1 cellular context compared by ENCODE assay signal in the genomic region with DNA sequence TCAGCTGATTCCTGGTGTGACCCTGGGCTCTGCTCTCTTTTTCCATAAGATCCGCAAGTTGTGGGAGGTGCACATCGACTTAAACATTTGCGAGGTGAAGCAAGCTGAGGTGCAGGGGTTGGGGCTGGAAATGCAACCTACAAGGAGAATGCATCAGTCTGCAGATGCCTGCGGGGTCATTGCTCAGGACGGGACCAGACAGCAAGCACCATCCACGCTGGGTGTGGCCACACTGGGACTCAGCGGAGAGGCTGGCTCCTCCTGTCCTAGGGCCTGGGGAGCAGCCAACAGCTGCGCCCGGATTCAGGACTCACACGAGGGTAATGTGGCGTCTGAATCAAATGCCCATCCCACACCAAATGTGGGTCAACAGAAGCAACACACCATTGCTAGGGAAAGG.
TF ChIP-seq lines count a peak whose summit lies in the region.

No MANE protein-coding gene starts in this region.

TF ChIP-seq in HepG2, 621 proteins besides CTCF, POLR2A, EP300 and RAD21:
- TF ChIP-seq, protein P1, sequence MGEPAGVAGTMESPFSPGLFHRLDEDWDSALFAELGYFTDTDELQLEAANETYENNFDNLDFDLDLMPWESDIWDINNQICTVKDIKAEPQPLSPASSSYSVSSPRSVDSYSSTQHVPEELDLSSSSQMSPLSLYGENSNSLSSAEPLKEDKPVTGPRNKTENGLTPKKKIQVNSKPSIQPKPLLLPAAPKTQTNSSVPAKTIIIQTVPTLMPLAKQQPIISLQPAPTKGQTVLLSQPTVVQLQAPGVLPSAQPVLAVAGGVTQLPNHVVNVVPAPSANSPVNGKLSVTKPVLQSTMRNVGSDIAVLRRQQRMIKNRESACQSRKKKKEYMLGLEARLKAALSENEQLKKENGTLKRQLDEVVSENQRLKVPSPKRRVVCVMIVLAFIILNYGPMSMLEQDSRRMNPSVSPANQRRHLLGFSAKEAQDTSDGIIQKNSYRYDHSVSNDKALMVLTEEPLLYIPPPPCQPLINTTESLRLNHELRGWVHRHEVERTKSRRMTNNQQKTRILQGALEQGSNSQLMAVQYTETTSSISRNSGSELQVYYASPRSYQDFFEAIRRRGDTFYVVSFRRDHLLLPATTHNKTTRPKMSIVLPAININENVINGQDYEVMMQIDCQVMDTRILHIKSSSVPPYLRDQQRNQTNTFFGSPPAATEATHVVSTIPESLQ (CRISPR knock-in tag; conservative IDR thresholded peaks at IDR 0.05): no peak
- TF ChIP-seq KMT2B (CRISPR knock-in tag; IDR thresholded peaks at IDR 0.05): no peak
- no peak for TF ChIP-seq GABPA (IDR thresholded peaks at IDR 0.05; ENCODE audit: low read depth, low read length)
- no peak for TF ChIP-seq GABPA (CRISPR knock-in tag; IDR thresholded peaks at IDR 0.05; ENCODE audit: low read depth)
- no peak for TF ChIP-seq ZNF143 (CRISPR knock-in tag; IDR thresholded peaks at IDR 0.05)
- TF ChIP-seq YEATS4 (CRISPR knock-in tag; IDR thresholded peaks at IDR 0.05; ENCODE audit: borderline replicate concordance): no peak
- TF ChIP-seq ZNF331 (CRISPR knock-in tag; IDR thresholded peaks at IDR 0.05): no peak
- no peak for TF ChIP-seq ZNF816 (CRISPR knock-in tag; IDR thresholded peaks at IDR 0.05; ENCODE audit: borderline replicate concordance)
- no peak for TF ChIP-seq MEIS2 (CRISPR knock-in tag; IDR thresholded peaks at IDR 0.05)
- TF ChIP-seq, protein P2, sequence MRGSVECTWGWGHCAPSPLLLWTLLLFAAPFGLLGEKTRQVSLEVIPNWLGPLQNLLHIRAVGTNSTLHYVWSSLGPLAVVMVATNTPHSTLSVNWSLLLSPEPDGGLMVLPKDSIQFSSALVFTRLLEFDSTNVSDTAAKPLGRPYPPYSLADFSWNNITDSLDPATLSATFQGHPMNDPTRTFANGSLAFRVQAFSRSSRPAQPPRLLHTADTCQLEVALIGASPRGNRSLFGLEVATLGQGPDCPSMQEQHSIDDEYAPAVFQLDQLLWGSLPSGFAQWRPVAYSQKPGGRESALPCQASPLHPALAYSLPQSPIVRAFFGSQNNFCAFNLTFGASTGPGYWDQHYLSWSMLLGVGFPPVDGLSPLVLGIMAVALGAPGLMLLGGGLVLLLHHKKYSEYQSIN (CRISPR knock-in tag; IDR thresholded peaks at IDR 0.05; ENCODE audit: borderline replicate concordance): no peak
- no peak for TF ChIP-seq KLF9 (CRISPR knock-in tag; IDR thresholded peaks at IDR 0.05; ENCODE audit: low read depth)
- TF ChIP-seq ZNF550 (CRISPR knock-in tag; IDR thresholded peaks at IDR 0.05; ENCODE audit: borderline replicate concordance): no peak
- no peak for TF ChIP-seq SIX1 (CRISPR knock-in tag; IDR thresholded peaks at IDR 0.05; ENCODE audit: borderline replicate concordance)
